ENCODE assay signal across 22 cellular contexts in genomic region chr2:236742936-236743622, GRCh38.
A peak's percentile ranks its signal among the peaks of the same experiment; 100 is the strongest.
DNase-seq lines count a peak whose midpoint lies in the region; ATAC-seq and TF ChIP-seq lines count a peak whose summit lies in the region.
"Had no signal": no experiment of that assay in that cellular context is flagged by ENCODE, and none has a peak within 500 bp of the region (broad histone marks: within the 10 kb centered on the region; RNA-seq: fewer than 3 reads in every experiment).

No MANE protein-coding gene starts in this region.

- no peak for TF ChIP-seq EP300 in suprapubic skin (IDR thresholded peaks at IDR 0.05)

- H3K36me3 Mint-ChIP-seq in GM23338 (ENCODE audit: low read depth): no peaks in the 10 kb centered on the region
- H3K36me3 Mint-ChIP-seq: activated naive CD4-positive, alpha-beta T cell treated with anti-CD3 and anti-CD28 coated beads, Interleukin-2, amount 10 ng/mL, durations not matched to agents 7 days and 5 days; CD8-positive, alpha-beta memory T cell had no signal

- ATAC-seq in GM23338: no peak
- no peak for ATAC-seq in GM21526 (IDR thresholded peaks at IDR 0.05; ENCODE audit: low FRiP score, unreplicated experiment)
- no peak for ATAC-seq in GM18873 (IDR thresholded peaks at IDR 0.05; ENCODE audit: low FRiP score, unreplicated experiment)
- ATAC-seq: activated T-cell treated with anti-CD3 and anti-CD28 coated beads, Interleukin-2, amount 50 U/mL, for 72 hours; HepG2; Right ventricle myocardium inferior had no signal

- H3K27ac Mint-ChIP-seq in GM23338: no peak overlapping the region
- H3K27ac Mint-ChIP-seq: activated naive CD4-positive, alpha-beta T cell treated with anti-CD3 and anti-CD28 coated beads, Interleukin-2, amount 10 ng/mL, durations not matched to agents 7 days and 5 days; activated T-cell treated with anti-CD3 and anti-CD28 coated beads, Interleukin-2, amount 50 U/mL, for 72 hours had no signal

- in situ Hi-C loops in mammary epithelial cell (cut with MboI; ENCODE audit: low sequenced_read_pairs in 2 of 2): no loop called here

- H3K9me2 ChIP-seq in GM23338 (ENCODE audit: insufficient read depth): peaks cover 3% of the 10 kb centered on the region; the same call in 1 of the 2 replicates

- DNase-seq in GM23338 (ENCODE audit: low spot score) (no peak), mammary epithelial cell (no peak), myocyte (ENCODE audit: low read depth) (peak; percentile 40), suprapubic skin (ENCODE audit: low spot score in 2 of 2) (no peak), RPMI8226 (no peak)
- DNase-seq: activated CD4-positive, alpha-beta T cell treated with anti-CD3 and anti-CD28 coated beads for 48 hours; activated naive CD4-positive, alpha-beta T cell treated with anti-CD3 and anti-CD28 coated beads, Interleukin-2, amount 10 ng/mL, durations not matched to agents 7 days and 5 days; activated T-cell treated with anti-CD3 and anti-CD28 coated beads, Interleukin-2, amount 50 U/mL, for 72 hours; CD8-positive, alpha-beta memory T cell; GF-D8; hypothalamus; NCI-H1105; NCI-H2029; NCI-H345; OCI-M1; stimulated activated CD8-positive, alpha-beta memory T cell treated with anti-CD3 and anti-CD28 coated beads, Interleukin-4, amount 100 ng/mL, for 48 hours; T-helper 1 cell had no signal

- no peaks in the 10 kb centered on the region for H3F3A ChIP-seq in GM23338 (replicated peaks; ENCODE audit: low read depth)

- TF ChIP-seq CTCF in GM23338 (conservative IDR thresholded peaks at IDR 0.05; ENCODE audit: low read depth in 2 of 2) (no peak), mammary epithelial cell (conservative IDR thresholded peaks at IDR 0.05 in 1 of 2, IDR thresholded peaks at IDR 0.05 in 1 of 2; ENCODE audit: extremely low read depth in 1 of 2, insufficient read depth in 1 of 2, low read depth in 1 of 2, low read length in 2 of 2) (no peak), suprapubic skin (IDR thresholded peaks at IDR 0.05) (no peak)

- H3K9ac ChIP-seq in mammary epithelial cell (ENCODE audit: insufficient read depth, low read length): no peak overlapping the region

- CTCF ChIA-PET in mammary epithelial cell (lab: Charles Lee; ENCODE audit: low non-redundant PET): no interaction called here

- peak overlapping the region; percentile 28; the same call in 1 of the 2 replicates for H2AFZ ChIP-seq in GM23338
- no peak overlapping the region for H2AFZ ChIP-seq in mammary epithelial cell (ENCODE audit: low read depth, low read length)

- H3K36me3 ChIP-seq in GM23338 (ENCODE audit: insufficient read depth) (no peaks in the 10 kb centered on the region), mammary epithelial cell (ENCODE audit: insufficient read depth, low read length) (no peaks in the 10 kb centered on the region), suprapubic skin (no peaks in the 10 kb centered on the region)

- H4K20me1 ChIP-seq in GM23338 (replicated peaks; ENCODE audit: insufficient read depth): no peaks in the 10 kb centered on the region
- H4K20me1 ChIP-seq in mammary epithelial cell (ENCODE audit: insufficient read depth, low read length): no peaks in the 10 kb centered on the region

- intact Hi-C loops in mammary epithelial cell (cut with micrococcal nuclease): no loop called here

- H3K4me3 Mint-ChIP-seq in GM23338: no peak overlapping the region
- H3K4me3 Mint-ChIP-seq: activated naive CD4-positive, alpha-beta T cell treated with anti-CD3 and anti-CD28 coated beads, Interleukin-2, amount 10 ng/mL, durations not matched to agents 7 days and 5 days; activated T-cell treated with anti-CD3 and anti-CD28 coated beads, Interleukin-2, amount 50 U/mL, for 72 hours; CD8-positive, alpha-beta memory T cell had no signal

- 81% methylated on average over 11 of the region's 11 CpGs for WGBS in mammary epithelial cell (ENCODE audit: low coverage, missing lambda C conversion rate)
- WGBS in suprapubic skin: 63% methylated on average over 10 of the region's 11 CpGs

- H3K27ac ChIP-seq in GM23338 (ENCODE audit: low read depth): no peak overlapping the region
- no peak overlapping the region for H3K27ac ChIP-seq in mammary epithelial cell (ENCODE audit: insufficient read depth, low read depth, low read length)
- H3K27ac ChIP-seq in suprapubic skin: peak overlapping the region; percentile 13
- H3K27ac ChIP-seq: HL-60 had no signal

- no peaks in the 10 kb centered on the region; the same call in 2 of the 3 replicates for H3K9me3 Mint-ChIP-seq in GM23338
- H3K9me3 Mint-ChIP-seq: activated naive CD4-positive, alpha-beta T cell treated with anti-CD3 and anti-CD28 coated beads, Interleukin-2, amount 10 ng/mL, durations not matched to agents 7 days and 5 days; activated T-cell treated with anti-CD3 and anti-CD28 coated beads, Interleukin-2, amount 50 U/mL, for 72 hours; CD8-positive, alpha-beta memory T cell had no signal

- H3K4me2 ChIP-seq in GM23338: no peak overlapping the region
- peak overlapping the region; percentile 61 for H3K4me2 ChIP-seq in mammary epithelial cell (ENCODE audit: insufficient read depth, low read depth, low read length)

- H3K79me2 ChIP-seq in GM23338 (replicated peaks; ENCODE audit: insufficient read depth) (no peaks in the 10 kb centered on the region), mammary epithelial cell (ENCODE audit: insufficient read depth, low read length) (no peaks in the 10 kb centered on the region)

- no peak overlapping the region for H3K4me3 ChIP-seq in GM23338
- no peak overlapping the region for H3K4me3 ChIP-seq in mammary epithelial cell (replicated peaks in 1 of 3; ENCODE audit: insufficient read depth in 1 of 3, low read depth in 2 of 3, low read length in 3 of 3)
- no peak overlapping the region for H3K4me3 ChIP-seq in suprapubic skin

- H3K4me1 Mint-ChIP-seq in GM23338: peaks cover 24% of the 10 kb centered on the region
- H3K4me1 Mint-ChIP-seq: activated naive CD4-positive, alpha-beta T cell treated with anti-CD3 and anti-CD28 coated beads, Interleukin-2, amount 10 ng/mL, durations not matched to agents 7 days and 5 days; CD8-positive, alpha-beta memory T cell had no signal

- H3K27me3 Mint-ChIP-seq in GM23338 (ENCODE audit: insufficient read depth, low read depth, poor library complexity): peaks cover 4% of the 10 kb centered on the region

- H3K4me1 ChIP-seq in GM23338 (ENCODE audit: insufficient read depth): peaks cover 12% of the 10 kb centered on the region
- H3K4me1 ChIP-seq in mammary epithelial cell (ENCODE audit: insufficient read depth, low read length): peaks cover 46% of the 10 kb centered on the region
- H3K4me1 ChIP-seq in suprapubic skin: peaks cover 42% of the 10 kb centered on the region

- H3K9me3 ChIP-seq in mammary epithelial cell (replicated peaks; ENCODE audit: insufficient read depth, low read length) (no peaks in the 10 kb centered on the region), suprapubic skin (no peaks in the 10 kb centered on the region)

- H3K27me3 ChIP-seq in GM23338 (ENCODE audit: insufficient read depth) (no peaks in the 10 kb centered on the region), mammary epithelial cell (ENCODE audit: insufficient read depth, low read length) (no peaks in the 10 kb centered on the region), suprapubic skin (peaks cover under 1% of the 10 kb centered on the region)

- dilution Hi-C loops in mammary epithelial cell (cut with HindIII; ENCODE audit: low sequenced_read_pairs): no loop called here

- no peak for TF ChIP-seq POLR2A in suprapubic skin (IDR thresholded peaks at IDR 0.05)

- no TSS peak for BruUV-seq in mammary epithelial cell (replicated peaks; lab: Mats Ljungman, UMichigan)

TF ChIP-seq in GM23338, 12 proteins besides CTCF, POLR2A, EP300 and RAD21:
- TF ChIP-seq, protein P1, sequence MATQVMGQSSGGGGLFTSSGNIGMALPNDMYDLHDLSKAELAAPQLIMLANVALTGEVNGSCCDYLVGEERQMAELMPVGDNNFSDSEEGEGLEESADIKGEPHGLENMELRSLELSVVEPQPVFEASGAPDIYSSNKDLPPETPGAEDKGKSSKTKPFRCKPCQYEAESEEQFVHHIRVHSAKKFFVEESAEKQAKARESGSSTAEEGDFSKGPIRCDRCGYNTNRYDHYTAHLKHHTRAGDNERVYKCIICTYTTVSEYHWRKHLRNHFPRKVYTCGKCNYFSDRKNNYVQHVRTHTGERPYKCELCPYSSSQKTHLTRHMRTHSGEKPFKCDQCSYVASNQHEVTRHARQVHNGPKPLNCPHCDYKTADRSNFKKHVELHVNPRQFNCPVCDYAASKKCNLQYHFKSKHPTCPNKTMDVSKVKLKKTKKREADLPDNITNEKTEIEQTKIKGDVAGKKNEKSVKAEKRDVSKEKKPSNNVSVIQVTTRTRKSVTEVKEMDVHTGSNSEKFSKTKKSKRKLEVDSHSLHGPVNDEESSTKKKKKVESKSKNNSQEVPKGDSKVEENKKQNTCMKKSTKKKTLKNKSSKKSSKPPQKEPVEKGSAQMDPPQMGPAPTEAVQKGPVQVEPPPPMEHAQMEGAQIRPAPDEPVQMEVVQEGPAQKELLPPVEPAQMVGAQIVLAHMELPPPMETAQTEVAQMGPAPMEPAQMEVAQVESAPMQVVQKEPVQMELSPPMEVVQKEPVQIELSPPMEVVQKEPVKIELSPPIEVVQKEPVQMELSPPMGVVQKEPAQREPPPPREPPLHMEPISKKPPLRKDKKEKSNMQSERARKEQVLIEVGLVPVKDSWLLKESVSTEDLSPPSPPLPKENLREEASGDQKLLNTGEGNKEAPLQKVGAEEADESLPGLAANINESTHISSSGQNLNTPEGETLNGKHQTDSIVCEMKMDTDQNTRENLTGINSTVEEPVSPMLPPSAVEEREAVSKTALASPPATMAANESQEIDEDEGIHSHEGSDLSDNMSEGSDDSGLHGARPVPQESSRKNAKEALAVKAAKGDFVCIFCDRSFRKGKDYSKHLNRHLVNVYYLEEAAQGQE (IDR thresholded peaks at IDR 0.05; ENCODE audit: unreplicated experiment): no peak
- TF ChIP-seq ZNF114 (CRISPR knock-in tag; IDR thresholded peaks at IDR 0.05): no peak
- TF ChIP-seq STAT1 (IDR thresholded peaks at IDR 0.05; ENCODE audit: unreplicated experiment): no peak
- TF ChIP-seq ZNF331 (CRISPR knock-in tag; IDR thresholded peaks at IDR 0.05; ENCODE audit: low read depth): no peak
TF ChIP-seq in GM23338: peak in this region for 0.
